ENCODE assay signal across 14 cellular contexts in genomic region chr4:40627540-40627939, GRCh38. TPM values are rescaled to one million over a fixed set of nuclear protein-coding genes. Genes with fewer than 3 reads are reported as not detected.
DNase-seq lines count a peak whose midpoint lies in the region; ATAC-seq and TF ChIP-seq lines count a peak whose summit lies in the region.
"Had no signal": no experiment of that assay in that cellular context is flagged by ENCODE, and none has a peak within 500 bp of the region (broad histone marks: within the 10 kb centered on the region; RNA-seq: fewer than 3 reads in every experiment).

No MANE protein-coding gene starts in this region.

- H3K9me3 ChIP-seq in left lung (no peaks in the 10 kb centered on the region), Peyer's patch (no peaks in the 10 kb centered on the region)

- TF ChIP-seq POLR2A in Peyer's patch (IDR thresholded peaks at IDR 0.05) = no peak

- peak overlapping the region; percentile 95 to 100 for H3K27ac ChIP-seq in left lung
- H3K27ac ChIP-seq in Peyer's patch = no peak overlapping the region

- H3K27ac Mint-ChIP-seq in activated T-cell treated with anti-CD3 and anti-CD28 coated beads, Interleukin-2, amount 50 U/mL, for 72 hours = peak overlapping the region; percentile 66
- H3K27ac Mint-ChIP-seq in activated T-helper 2 cell treated with anti-CD3 and anti-CD28 coated beads, Interferon-gamma antibody, Interleukin-2, Interleukin-4, amounts not matched to agents 10 μg/mL and 5 μg/mL and 100 μg/mL, durations not matched to agents 14 hours and 24 hours and 36 hours = peak overlapping the region; percentile 72
- H3K27ac Mint-ChIP-seq in type B pancreatic cell = peak overlapping the region; percentile 52
- H3K27ac Mint-ChIP-seq: activated naive CD8-positive, alpha-beta T cell treated with anti-CD3 and anti-CD28 coated beads, Interleukin-2, amount 10 ng/mL, durations not matched to agents 7 days and 5 days had no signal

- H3K4me1 Mint-ChIP-seq in activated T-cell treated with anti-CD3 and anti-CD28 coated beads, Interleukin-2, amount 50 U/mL, for 72 hours (ENCODE audit: low read depth) = peaks cover 63% of the 10 kb centered on the region
- H3K4me1 Mint-ChIP-seq in activated T-cell treated with anti-CD3 and anti-CD28 coated beads, Interleukin-2, amount 50 U/mL, for 4 hours (ENCODE audit: low read depth) = peaks cover 17% of the 10 kb centered on the region
- peaks cover 53% of the 10 kb centered on the region for H3K4me1 Mint-ChIP-seq in activated T-helper 2 cell treated with anti-CD3 and anti-CD28 coated beads, Interferon-gamma antibody, Interleukin-2, Interleukin-4, amounts not matched to agents 10 μg/mL and 5 μg/mL and 100 μg/mL, durations not matched to agents 14 hours and 24 hours and 36 hours (ENCODE audit: low read depth)
- H3K4me1 Mint-ChIP-seq in type B pancreatic cell (ENCODE audit: unreplicated experiment) = peaks cover 48% of the 10 kb centered on the region

- H3K27me3 ChIP-seq in left lung (peaks cover 0 to 18% of the 10 kb centered on the region in 2 donors), Peyer's patch (no peaks in the 10 kb centered on the region)

- H3K36me3 ChIP-seq in left lung (peaks cover 0 to 12% of the 10 kb centered on the region in 2 donors), Peyer's patch (no peaks in the 10 kb centered on the region)

- peak overlapping the region; percentile 74 to 89 for H3K4me3 Mint-ChIP-seq in activated T-cell treated with anti-CD3 and anti-CD28 coated beads, Interleukin-2, amount 50 U/mL, for 72 hours
- no peak overlapping the region for H3K4me3 Mint-ChIP-seq in activated T-cell treated with anti-CD3 and anti-CD28 coated beads, Interleukin-2, amount 50 U/mL, for 4 hours
- H3K4me3 Mint-ChIP-seq in activated T-helper 2 cell treated with anti-CD3 and anti-CD28 coated beads, Interferon-gamma antibody, Interleukin-2, Interleukin-4, amounts not matched to agents 10 μg/mL and 5 μg/mL and 100 μg/mL, durations not matched to agents 14 hours and 24 hours and 36 hours (ENCODE audit: low read depth) = peak overlapping the region; percentile 78
- peak overlapping the region; percentile 93 for H3K4me3 Mint-ChIP-seq in type B pancreatic cell
- H3K4me3 Mint-ChIP-seq: activated naive CD8-positive, alpha-beta T cell treated with anti-CD3 and anti-CD28 coated beads, Interleukin-2, amount 10 ng/mL, durations not matched to agents 7 days and 5 days had no signal

- peaks cover 32% of the 10 kb centered on the region for H3K27me3 Mint-ChIP-seq in activated T-cell treated with anti-CD3 and anti-CD28 coated beads, Interleukin-2, amount 50 U/mL, for 72 hours (ENCODE audit: low read depth)
- H3K27me3 Mint-ChIP-seq in activated T-cell treated with anti-CD3 and anti-CD28 coated beads, Interleukin-2, amount 50 U/mL, for 4 hours (ENCODE audit: low read depth) = peaks cover 49% of the 10 kb centered on the region
- H3K27me3 Mint-ChIP-seq in activated T-helper 2 cell treated with anti-CD3 and anti-CD28 coated beads, Interferon-gamma antibody, Interleukin-2, Interleukin-4, amounts not matched to agents 10 μg/mL and 5 μg/mL and 100 μg/mL, durations not matched to agents 14 hours and 24 hours and 36 hours (ENCODE audit: low read depth) = peaks cover 9% of the 10 kb centered on the region
- peaks cover 11% of the 10 kb centered on the region for H3K27me3 Mint-ChIP-seq in type B pancreatic cell

- H3K9me3 Mint-ChIP-seq in activated T-cell treated with anti-CD3 and anti-CD28 coated beads, Interleukin-2, amount 50 U/mL, for 72 hours = no peaks in the 10 kb centered on the region
- H3K9me3 Mint-ChIP-seq in activated T-cell treated with anti-CD3 and anti-CD28 coated beads, Interleukin-2, amount 50 U/mL, for 4 hours = no peaks in the 10 kb centered on the region
- H3K9me3 Mint-ChIP-seq in activated T-helper 2 cell treated with anti-CD3 and anti-CD28 coated beads, Interferon-gamma antibody, Interleukin-2, Interleukin-4, amounts not matched to agents 10 μg/mL and 5 μg/mL and 100 μg/mL, durations not matched to agents 14 hours and 24 hours and 36 hours = no peaks in the 10 kb centered on the region
- no peaks in the 10 kb centered on the region for H3K9me3 Mint-ChIP-seq in type B pancreatic cell
- H3K9me3 Mint-ChIP-seq: activated naive CD8-positive, alpha-beta T cell treated with anti-CD3 and anti-CD28 coated beads, Interleukin-2, amount 10 ng/mL, durations not matched to agents 7 days and 5 days had no signal

- ATAC-seq in activated T-cell treated with anti-CD3 and anti-CD28 coated beads, Interleukin-2, amount 50 U/mL, for 72 hours (replicated peaks in 1 of 2) = no peak
- no peak for ATAC-seq in activated T-cell treated with anti-CD3 and anti-CD28 coated beads, Interleukin-2, amount 50 U/mL, for 4 hours
- ATAC-seq in left lung = no peak

- H3K36me3 Mint-ChIP-seq in activated T-cell treated with anti-CD3 and anti-CD28 coated beads, Interleukin-2, amount 50 U/mL, for 72 hours (ENCODE audit: insufficient read depth in 2 of 2) = peaks cover 3 to 7% of the 10 kb centered on the region in 2 donors
- H3K36me3 Mint-ChIP-seq in activated T-cell treated with anti-CD3 and anti-CD28 coated beads, Interleukin-2, amount 50 U/mL, for 4 hours (ENCODE audit: insufficient read depth) = no peaks in the 10 kb centered on the region
- H3K36me3 Mint-ChIP-seq in activated T-helper 2 cell treated with anti-CD3 and anti-CD28 coated beads, Interferon-gamma antibody, Interleukin-2, Interleukin-4, amounts not matched to agents 10 μg/mL and 5 μg/mL and 100 μg/mL, durations not matched to agents 14 hours and 24 hours and 36 hours (ENCODE audit: low read depth) = peaks cover 42% of the 10 kb centered on the region
- H3K36me3 Mint-ChIP-seq in type B pancreatic cell = peaks cover 3% of the 10 kb centered on the region
- H3K36me3 Mint-ChIP-seq: activated naive CD8-positive, alpha-beta T cell treated with anti-CD3 and anti-CD28 coated beads, Interleukin-2, amount 10 ng/mL, durations not matched to agents 7 days and 5 days had no signal

- peaks cover 4 to 64% of the 10 kb centered on the region in 2 donors for H3K4me1 ChIP-seq in left lung
- H3K4me1 ChIP-seq in Peyer's patch = peaks cover 0 to 5% (median 0%) of the 10 kb centered on the region in 4 donors

- TF ChIP-seq CTCF in left lung (IDR thresholded peaks at IDR 0.05) (no peak), type B pancreatic cell (conservative IDR thresholded peaks at IDR 0.05) (no peak), Peyer's patch (IDR thresholded peaks at IDR 0.05) (no peak)

- intact Hi-C loops in activated T-helper 2 cell treated with anti-CD3 and anti-CD28 coated beads, Interferon-gamma antibody, Interleukin-2, Interleukin-4, amounts not matched to agents 10 μg/mL and 5 μg/mL and 100 μg/mL, durations not matched to agents 14 hours and 24 hours and 36 hours (cut with micrococcal nuclease) = loop anchor here (1.0 to 10.0 kb wide), 5 partner anchors 46 to 445 kb away; no protein-coding TSS in a partner anchor
- intact Hi-C loops in left lung (cut with DNase I) = no loop called here

- DNase-seq in activated T-cell treated with anti-CD3 and anti-CD28 coated beads, Interleukin-2, amount 50 U/mL, for 72 hours = no peak
- DNase-seq in activated T-cell treated with anti-CD3 and anti-CD28 coated beads, Interleukin-2, amount 50 U/mL, for 4 hours = no peak
- no peak for DNase-seq in activated T-helper 2 cell treated with anti-CD3 and anti-CD28 coated beads, Interferon-gamma antibody, Interleukin-2, Interleukin-4, amounts not matched to agents 10 μg/mL and 5 μg/mL and 100 μg/mL, durations not matched to agents 14 hours and 24 hours and 36 hours (ENCODE audit: low spot score)
- no peak for DNase-seq in left lung
- no peak for DNase-seq in type B pancreatic cell (ENCODE audit: extremely low spot score, unreplicated experiment)
- no peak for DNase-seq in midbrain (lab: John Stamatoyannopoulos, UW)
- DNase-seq in Peyer's patch = no peak
- no peak for DNase-seq in NK-92 treated with Interleukin-12 subunit alpha and Interleukin-12 subunit beta, amount 100 ng/mL, for 24 hours (lab: John Stamatoyannopoulos, UW)
- DNase-seq: ACHN; activated CD8-positive, alpha-beta memory T cell treated with anti-CD3 and anti-CD28 coated beads, Interleukin-2, amount 50 U/mL, for 48 hours; activated naive CD8-positive, alpha-beta T cell treated with anti-CD3 and anti-CD28 coated beads, Interleukin-2, amount 10 ng/mL, durations not matched to agents 7 days and 5 days; cerebellar nuclear complex; COR-L47; small intestine had no signal

- peak overlapping the region; percentile 19 to 61 for H3K4me3 ChIP-seq in left lung
- peak overlapping the region in 2 of 4 donors; percentile 4 to 74 for H3K4me3 ChIP-seq in Peyer's patch

RNA-seq across cellular contexts. Expression of gene RBM47, which starts 2.1 kb away (rescaled TPM):
- 10 to 100 TPM; 10.9 to 12.0 TPM for total RNA-seq in activated T-cell treated with anti-CD3 and anti-CD28 coated beads, Interleukin-2, amount 50 U/mL, for 72 hours
- total RNA-seq in activated T-cell treated with anti-CD3 and anti-CD28 coated beads, Interleukin-2, amount 50 U/mL, for 4 hours = 1 to 10 TPM in 2 of 3 donors, under 1 TPM in 1; 0.87 to 1.9 (median 1.1) TPM
- total RNA-seq in activated T-helper 2 cell treated with anti-CD3 and anti-CD28 coated beads, Interferon-gamma antibody, Interleukin-2, Interleukin-4, amounts not matched to agents 10 μg/mL and 5 μg/mL and 100 μg/mL, durations not matched to agents 14 hours and 24 hours and 36 hours = 32.9 and 34.8 TPM in 2 replicates
- total RNA-seq in left lung = 100 to 1,000 TPM in 1 of 2 donors, 10 to 100 TPM in 1; 83.5 to 110 TPM
- 53.5 and 97.1 TPM in 2 replicates for total RNA-seq in type B pancreatic cell (ENCODE audit: low replicate concordance)
- 100 to 1,000 TPM; 182 to 423 (median 320) TPM for total RNA-seq in Peyer's patch

Comparison
In these comparisons a context has a peak if more than half of its experiments do, and no peak if none do; other contexts are left out.
1. RNA of gene RBM47, which starts 2.1 kb away (total RNA-seq): 182 to 423 TPM in Peyer's patch, 83.5 to 110 TPM in left lung, 53.5 to 97.1 TPM in type B pancreatic cell, 32.9 to 34.8 TPM in activated T-helper 2 cell treated with anti-CD3 and anti-CD28 coated beads, Interferon-gamma antibody, Interleukin-2, Interleukin-4, amounts not matched to agents 10 μg/mL and 5 μg/mL and 100 μg/mL, durations not matched to agents 14 hours and 24 hours and 36 hours and 10.9 to 12.0 TPM in activated T-cell treated with anti-CD3 and anti-CD28 coated beads, Interleukin-2, amount 50 U/mL, for 72 hours; 0.87 to 1.9 TPM in activated T-cell treated with anti-CD3 and anti-CD28 coated beads, Interleukin-2, amount 50 U/mL, for 4 hours; every median in the first group is over 4 times any median in the second.
2. H3K27ac ChIP-seq: peak in left lung (2 of 2); none in Peyer's patch (0 of 4).
3. Peak in every context shown above with its lines, with median percentiles within 50 percentile points of each other: H3K27ac Mint-ChIP-seq.